In the genomic region with DNA sequence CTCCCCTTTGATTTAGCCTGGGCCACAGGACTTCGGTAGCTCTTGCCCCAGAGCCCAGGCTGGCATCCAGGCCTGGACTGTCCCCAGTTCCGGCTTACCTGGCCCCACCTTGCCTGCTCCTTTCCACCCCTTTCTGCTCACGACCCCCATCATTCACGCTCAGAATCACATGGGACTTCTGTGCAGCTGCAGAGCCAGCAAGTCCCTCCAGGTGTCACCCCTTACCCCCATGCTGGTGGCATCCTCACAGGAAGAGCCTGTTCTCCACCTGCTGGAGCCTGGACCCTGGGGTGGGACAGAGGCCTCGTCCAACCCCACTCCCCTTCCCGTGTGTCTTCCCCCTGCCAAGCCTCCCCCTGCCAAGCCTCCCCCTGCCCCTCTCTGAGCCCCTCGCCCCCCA, we compare ENCODE assay signal across 1 cellular context.
TF ChIP-seq lines count a peak whose summit lies in the region.

No MANE protein-coding gene starts in this region.

TF ChIP-seq in GM23338, 12 proteins besides CTCF, POLR2A, EP300 and RAD21 (continued from another document):
- no peak for TF ChIP-seq ZNF462 (CRISPR knock-in tag; IDR thresholded peaks at IDR 0.05)
- TF ChIP-seq CREB1 (CRISPR knock-in tag; IDR thresholded peaks at IDR 0.05; ENCODE audit: low read depth) = no peak
- TF ChIP-seq EZH2phosphoT487 (IDR thresholded peaks at IDR 0.05; ENCODE audit: unreplicated experiment) = no peak
- no peak for TF ChIP-seq EZH2 (IDR thresholded peaks at IDR 0.05; ENCODE audit: low read depth, unreplicated experiment)
- TF ChIP-seq REST (IDR thresholded peaks at IDR 0.05; ENCODE audit: unreplicated experiment) = no peak
- no peak for TF ChIP-seq ZNF331 (CRISPR knock-in tag; IDR thresholded peaks at IDR 0.05; ENCODE audit: low read depth)
